10 cellular contexts compared by ENCODE assay signal in genomic region chr14:68144051-68144681, GRCh38.
DNase-seq lines count a peak whose midpoint lies in the region; ATAC-seq and TF ChIP-seq lines count a peak whose summit lies in the region.
"Had no signal": no experiment of that assay in that cellular context is flagged by ENCODE, and none has a peak within 500 bp of the region (broad histone marks: within the 10 kb centered on the region; RNA-seq: fewer than 3 reads in every experiment).

No MANE protein-coding gene starts in this region.

- H3K4me1 ChIP-seq in colonic mucosa (peaks cover 14% of the 10 kb centered on the region), testis (peaks cover 31% of the 10 kb centered on the region)

- peaks cover 9 to 14% of the 10 kb centered on the region in 2 donors for H3K9me3 Mint-ChIP-seq in activated naive CD4-positive, alpha-beta T cell treated with anti-CD3 and anti-CD28 coated beads, Interleukin-2, amount 50 U/mL, for 72 hours

- no peak overlapping the region for H3K9ac ChIP-seq in colonic mucosa (ENCODE audit: low read depth in 2 of 2, low read length in 2 of 2)

- H3K36me3 Mint-ChIP-seq in activated naive CD4-positive, alpha-beta T cell treated with anti-CD3 and anti-CD28 coated beads, Interleukin-2, amount 50 U/mL, for 72 hours, result peaks cover 0 to 20% of the 10 kb centered on the region in 2 donors

- 35 to 36% methylated on average over 3 of the region's 3 CpGs for WGBS in testis, 2 donors

- H3K9me3 ChIP-seq in colonic mucosa (no peaks in the 10 kb centered on the region), testis (no peaks in the 10 kb centered on the region)

- H3K4me3 ChIP-seq in colonic mucosa (no peak overlapping the region), testis (no peak overlapping the region)

- H3K36me3 ChIP-seq in colonic mucosa, result no peaks in the 10 kb centered on the region
- no peaks in the 10 kb centered on the region for H3K36me3 ChIP-seq in testis (ENCODE audit: low read depth, missing control alignments)

- intact Hi-C loops in colonic mucosa (cut with DNase I), result loop anchor here (10.0 kb wide), 1 partner anchor 199 kb away; no protein-coding TSS in a partner anchor
- intact Hi-C loops in testis (cut with DNase I; ENCODE audit: low total_unique reads), result no loop called here

- no peak for ATAC-seq in activated naive CD4-positive, alpha-beta T cell treated with anti-CD3 and anti-CD28 coated beads, Interleukin-2, amount 50 U/mL, for 72 hours
- ATAC-seq: activated CD4-positive, CD25-positive, alpha-beta regulatory T cell treated with anti-CD3 and anti-CD28 coated beads, Interleukin-2, amount 50 U/mL, for 24 hours had no signal

- no peak overlapping the region for H3K27ac Mint-ChIP-seq in activated naive CD4-positive, alpha-beta T cell treated with anti-CD3 and anti-CD28 coated beads, Interleukin-2, amount 50 U/mL, for 72 hours

- H3K27ac ChIP-seq in colonic mucosa (peak overlapping the region; percentile 62), testis (peak overlapping the region; percentile 46 to 86)

- DNase-seq in M059J (ENCODE audit: low read depth), result peak; percentile 45
- DNase-seq in colonic mucosa, result peak; percentile 41
- peak; percentile 73 for DNase-seq in lung microvascular endothelial cell (ENCODE audit: low read depth in 2 of 2)
- DNase-seq in testis, result peak; percentile 36
- no peak for DNase-seq in epidermal melanocyte (ENCODE audit: insufficient read length, low spot score)
- no peak for DNase-seq in NCI-H1436 treated with DMSO at 0.1 percent for 48 hours (lab: John Stamatoyannopoulos, UW)
- no peak for DNase-seq in activated naive CD4-positive, alpha-beta T cell treated with anti-CD3 and anti-CD28 coated beads, Interleukin-2, amount 50 U/mL, for 72 hours (ENCODE audit: low spot score in 2 of 2)
- no peak for DNase-seq in SW 1271 (lab: John Stamatoyannopoulos, UW)
- DNase-seq: kidney glomerular epithelial cell had no signal

- H3K27me3 ChIP-seq in colonic mucosa (no peaks in the 10 kb centered on the region), testis (no peaks in the 10 kb centered on the region)

- TF ChIP-seq CTCF in colonic mucosa (IDR thresholded peaks at IDR 0.05) (no peak), testis (IDR thresholded peaks at IDR 0.05) (no peak)

- TF ChIP-seq POLR2A in testis (IDR thresholded peaks at IDR 0.05), result no peak

Comparison
In these comparisons a context has a peak if more than half of its experiments do, and no peak if none do; other contexts are left out.
1. DNase-seq: peak in M059J (single experiment), colonic mucosa (single experiment), lung microvascular endothelial cell (2 of 2) and testis (single experiment); none in epidermal melanocyte (single experiment), NCI-H1436 treated with DMSO at 0.1 percent for 48 hours (single experiment), activated naive CD4-positive, alpha-beta T cell treated with anti-CD3 and anti-CD28 coated beads, Interleukin-2, amount 50 U/mL, for 72 hours (0 of 2) and SW 1271 (0 of 2).